1 cellular context compared by ENCODE assay signal in genomic region chr9:99819484-99820329, GRCh38.
TF ChIP-seq lines count a peak whose summit lies in the region.

No MANE protein-coding gene starts in this region.

TF ChIP-seq in K562, 482 proteins besides CTCF, POLR2A, EP300 and RAD21 (continued from another document and continues in another):
- TF ChIP-seq RNF219 (CRISPR knock-in tag; IDR thresholded peaks at IDR 0.05) (no peak), ZNF354B (CRISPR knock-in tag; IDR thresholded peaks at IDR 0.05) (no peak), ZBTB7A (IDR thresholded peaks at IDR 0.05; ENCODE audit: borderline replicate concordance, control insufficient read depth, low read depth, low read length) (peak; percentile 98), DMBX1 (CRISPR knock-in tag; IDR thresholded peaks at IDR 0.05; ENCODE audit: borderline replicate concordance) (0 out of 2 replicates have a peak, but pooled peaks have one; percentile 39), RBM14 (IDR thresholded peaks at IDR 0.05; ENCODE audit: borderline replicate concordance, insufficient read depth, low read depth, low read length) (0 out of 2 replicates have a peak, but pooled peaks have one; percentile 57), POLR2G (IDR thresholded peaks at IDR 0.05; ENCODE audit: low read depth, low read length) (peak; percentile 97), NRF1 (conservative IDR thresholded peaks at IDR 0.05 in 1 of 2, IDR thresholded peaks at IDR 0.05 in 1 of 2) (peak; percentile 67 to 76), RERE (CRISPR knock-in tag; IDR thresholded peaks at IDR 0.05; ENCODE audit: borderline replicate concordance) (peak; percentile 49; the same call in 1 of the 2 replicates), MTA2 (IDR thresholded peaks at IDR 0.05; ENCODE audit: low read depth) (no peak), CBFA2T3 (IDR thresholded peaks at IDR 0.05) (no peak; the same call in 1 of the 2 replicates), TRIM24 (IDR thresholded peaks at IDR 0.05) (0 out of 4 replicates have a peak, but pooled peaks of 1 of the 2 experiments have one; percentile 19), UBTF (IDR thresholded peaks at IDR 0.05; ENCODE audit: borderline replicate concordance in 1 of 2, low read depth in 2 of 2, low read length in 2 of 2) (peak; percentile 79 to 81; a peak in 3 of 4 replicates), NCOA1 (IDR thresholded peaks at IDR 0.05; ENCODE audit: low read depth) (peak; percentile 44; the same call in 1 of the 2 replicates), NR2F6 (CRISPR knock-in tag; IDR thresholded peaks at IDR 0.05) (no peak), ZNF668 (CRISPR knock-in tag; IDR thresholded peaks at IDR 0.05) (no peak), NFIC (IDR thresholded peaks at IDR 0.05) (no peak; the same call in 1 of the 2 replicates), CREB5 (CRISPR knock-in tag; IDR thresholded peaks at IDR 0.05) (no peak), KLF13 (tag; IDR thresholded peaks at IDR 0.05; ENCODE audit: borderline replicate concordance, low read depth) (peak; percentile 83), HNRNPLL (IDR thresholded peaks at IDR 0.05; ENCODE audit: low read depth, low read length, poor library complexity, severe bottlenecking) (peak; percentile 99), PTRF (tag; IDR thresholded peaks at IDR 0.05) (no peak), THAP7 (CRISPR knock-in tag; IDR thresholded peaks at IDR 0.05) (peak; percentile 70; the same call in 1 of the 2 replicates), KDM5B (IDR thresholded peaks at IDR 0.05; ENCODE audit: insufficient replicate concordance, low read depth, low read length) (peak; percentile 86), TCFL5 (CRISPR knock-in tag; conservative IDR thresholded peaks at IDR 0.05) (no peak), ZKSCAN8 (CRISPR knock-in tag; IDR thresholded peaks at IDR 0.05) (no peak), HCFC1 (IDR thresholded peaks at IDR 0.05; ENCODE audit: low read depth, low read length) (peak; percentile 69), KDM2B (CRISPR knock-in tag; IDR thresholded peaks at IDR 0.05) (no peak), ZNF76 (CRISPR knock-in tag; IDR thresholded peaks at IDR 0.05; ENCODE audit: borderline replicate concordance) (peak; percentile 32; the same call in 1 of the 2 replicates), ELF4 (CRISPR knock-in tag; IDR thresholded peaks at IDR 0.05) (no peak), NONO (IDR thresholded peaks at IDR 0.05; ENCODE audit: low read depth in 2 of 2, low read length in 1 of 2) (peak; percentile 44 to 97; a peak in 3 of 4 replicates), ZNF830 (CRISPR knock-in tag; IDR thresholded peaks at IDR 0.05) (0 out of 2 replicates have a peak, but pooled peaks have one; percentile 80), NR0B1 (IDR thresholded peaks at IDR 0.05; ENCODE audit: partially characterized antibody) (no peak), ZNF589 (CRISPR knock-in tag; IDR thresholded peaks at IDR 0.05; ENCODE audit: low read depth) (no peak), ZBTB17 (CRISPR knock-in tag; IDR thresholded peaks at IDR 0.05) (peak; percentile 80), TBL1XR1 (IDR thresholded peaks at IDR 0.05; ENCODE audit: low read length in 2 of 2) (peak in 1 of 2 experiments; percentile 89; a peak in 2 of 4 replicates), RAD51 (IDR thresholded peaks at IDR 0.05; ENCODE audit: borderline replicate concordance, low read depth) (no peak), TFAP4 (CRISPR knock-in tag; IDR thresholded peaks at IDR 0.05; ENCODE audit: borderline replicate concordance) (peak; percentile 91), ETV6 (IDR thresholded peaks at IDR 0.05; ENCODE audit: borderline replicate concordance in 1 of 2, low read depth in 2 of 2, low read length in 1 of 2) (no peak), ETV6 (CRISPR knock-in tag; IDR thresholded peaks at IDR 0.05; ENCODE audit: borderline replicate concordance) (0 out of 2 replicates have a peak, but pooled peaks have one; percentile 59), NCOR1 (IDR thresholded peaks at IDR 0.05) (peak; percentile 63; the same call in 1 of the 2 replicates), MBD2 (IDR thresholded peaks at IDR 0.05; ENCODE audit: borderline replicate concordance, low read depth) (peak; percentile 46; the same call in 1 of the 2 replicates), THRB (CRISPR knock-in tag; conservative IDR thresholded peaks at IDR 0.05) (peak; percentile 66; the same call in 1 of the 2 replicates), IRF2 (CRISPR knock-in tag; IDR thresholded peaks at IDR 0.05) (no peak)
- TF ChIP-seq, protein P1, sequence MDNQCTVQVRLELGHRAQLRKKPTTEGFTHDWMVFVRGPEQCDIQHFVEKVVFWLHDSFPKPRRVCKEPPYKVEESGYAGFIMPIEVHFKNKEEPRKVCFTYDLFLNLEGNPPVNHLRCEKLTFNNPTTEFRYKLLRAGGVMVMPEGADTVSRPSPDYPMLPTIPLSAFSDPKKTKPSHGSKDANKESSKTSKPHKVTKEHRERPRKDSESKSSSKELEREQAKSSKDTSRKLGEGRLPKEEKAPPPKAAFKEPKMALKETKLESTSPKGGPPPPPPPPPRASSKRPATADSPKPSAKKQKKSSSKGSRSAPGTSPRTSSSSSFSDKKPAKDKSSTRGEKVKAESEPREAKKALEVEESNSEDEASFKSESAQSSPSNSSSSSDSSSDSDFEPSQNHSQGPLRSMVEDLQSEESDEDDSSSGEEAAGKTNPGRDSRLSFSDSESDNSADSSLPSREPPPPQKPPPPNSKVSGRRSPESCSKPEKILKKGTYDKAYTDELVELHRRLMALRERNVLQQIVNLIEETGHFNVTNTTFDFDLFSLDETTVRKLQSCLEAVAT (IDR thresholded peaks at IDR 0.05), result peak in 1 of 2 experiments; percentile 23; a peak in 1 of 4 replicates
- TF ChIP-seq, protein P2, sequence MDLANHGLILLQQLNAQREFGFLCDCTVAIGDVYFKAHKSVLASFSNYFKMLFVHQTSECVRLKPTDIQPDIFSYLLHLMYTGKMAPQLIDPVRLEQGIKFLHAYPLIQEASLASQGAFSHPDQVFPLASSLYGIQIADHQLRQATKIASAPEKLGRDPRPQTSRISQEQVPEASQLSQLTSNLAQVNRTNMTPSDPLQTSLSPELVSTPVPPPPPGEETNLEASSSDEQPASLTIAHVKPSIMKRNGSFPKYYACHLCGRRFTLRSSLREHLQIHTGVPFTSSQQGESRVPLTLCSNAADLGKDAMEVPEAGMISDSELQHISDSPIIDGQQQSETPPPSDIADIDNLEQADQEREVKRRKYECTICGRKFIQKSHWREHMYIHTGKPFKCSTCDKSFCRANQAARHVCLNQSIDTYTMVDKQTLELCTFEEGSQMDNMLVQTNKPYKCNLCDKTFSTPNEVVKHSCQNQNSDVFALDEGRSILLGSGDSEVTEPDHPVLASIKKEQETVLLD (IDR thresholded peaks at IDR 0.05), result 0 out of 2 replicates have a peak, but pooled peaks have one; percentile 25
